Comparison of ENCODE assay signal across 23 cellular contexts in the genomic region with DNA sequence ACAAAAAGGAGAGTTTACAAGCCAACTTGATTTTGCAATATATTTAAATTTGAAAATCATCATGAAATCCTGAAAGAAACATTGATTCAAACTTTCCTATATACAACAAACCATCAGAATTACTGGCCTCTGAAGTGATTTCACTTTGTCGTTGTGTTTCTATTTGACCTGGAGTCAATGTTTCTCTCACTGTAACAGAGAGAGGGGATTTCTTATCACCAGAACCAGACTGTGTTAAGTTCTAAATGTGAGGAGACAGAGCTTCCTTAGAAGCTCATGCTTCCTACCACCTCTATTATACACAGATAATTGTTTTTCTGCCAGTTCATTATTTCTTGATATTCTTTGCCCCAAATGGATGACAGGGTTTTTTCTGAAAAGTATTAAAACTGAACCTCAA.
"Had no signal": no experiment of that assay in that cellular context is flagged by ENCODE, and none has a peak within 500 bp of the region (broad histone marks: within the 10 kb centered on the region; RNA-seq: fewer than 3 reads in every experiment).

No MANE protein-coding gene starts in this region.

- H3K9me3 Mint-ChIP-seq: activated naive CD4-positive, alpha-beta T cell treated with anti-CD3 and anti-CD28 coated beads, Interleukin-2, amount 50 U/mL, for 24 hours; brain; mesothelial cell of epicardium had no signal

- H3K9me3 ChIP-seq: pancreas, psoas muscle, right atrium auricular region, tibial artery had no signal

- H3K4me3 Mint-ChIP-seq: activated naive CD4-positive, alpha-beta T cell treated with anti-CD3 and anti-CD28 coated beads, Interleukin-2, amount 50 U/mL, for 24 hours; brain; mesothelial cell of epicardium; natural killer cell had no signal

- H3K36me3 Mint-ChIP-seq: activated naive CD4-positive, alpha-beta T cell treated with anti-CD3 and anti-CD28 coated beads, Interleukin-2, amount 50 U/mL, for 24 hours; brain; mesothelial cell of epicardium; natural killer cell had no signal

- H3K27ac Mint-ChIP-seq: activated naive CD4-positive, alpha-beta T cell treated with anti-CD3 and anti-CD28 coated beads, Interleukin-2, amount 50 U/mL, for 24 hours; mesothelial cell of epicardium; natural killer cell had no signal

- H3K27me3 Mint-ChIP-seq: brain had no signal

- FAIRE-seq: endometrium, pancreas had no signal

- H3K4me1 Mint-ChIP-seq: activated naive CD4-positive, alpha-beta T cell treated with anti-CD3 and anti-CD28 coated beads, Interleukin-2, amount 50 U/mL, for 24 hours; natural killer cell had no signal

- DNase-seq: activated CD4-positive, alpha-beta T cell treated with anti-CD3 and anti-CD28 coated beads for 1 hour; activated CD4-positive, alpha-beta T cell treated with anti-CD3 and anti-CD28 coated beads, Interleukin-2, amount 50 U/mL, for 1 hour; activated gamma-delta T cell treated with Interleukin-2 at 50 U/mL for 16 hours; activated T-cell treated with anti-CD3 and anti-CD28 coated beads, Interleukin-2, amount 50 U/mL, for 1 hour; aorta; erythroblast; foreskin melanocyte; hippocampal formation; left ventricle myocardium inferior; natural killer cell; pancreas; psoas muscle; stimulated activated CD4-positive, alpha-beta T cell treated with anti-CD3 and anti-CD28 coated beads, Interleukin-12 subunit alpha, Interleukin-12 subunit beta, amount 100 ng/mL, for 4 hours; stimulated activated CD4-positive, alpha-beta T cell treated with anti-CD3 and anti-CD28 coated beads, Interleukin-4, amount 100 ng/mL, for 4 hours; stimulated activated naive CD8-positive, alpha-beta T cell treated with anti-CD3 and anti-CD28 coated beads, Interleukin-15, Interleukin-2, amounts not matched to agents 100 U/mL and 50 U/mL, for 24 hours; substantia nigra; T-helper 9 cell; tibial artery had no signal

- H3K27ac ChIP-seq: left ventricle myocardium inferior, pancreas, psoas muscle, right atrium auricular region, tibial artery had no signal

- H3K4me3 ChIP-seq: left ventricle myocardium inferior, pancreas, psoas muscle, right atrium auricular region, tibial artery had no signal

- H3K27me3 ChIP-seq: pancreas, right atrium auricular region, tibial artery had no signal

- H3K4me1 ChIP-seq: left ventricle myocardium inferior, pancreas, psoas muscle, right atrium auricular region, tibial artery had no signal

- H3K36me3 ChIP-seq: left ventricle myocardium inferior, pancreas, right atrium auricular region, tibial artery had no signal

- ATAC-seq: natural killer cell; pancreas; psoas muscle; stimulated activated naive CD8-positive, alpha-beta T cell treated with anti-CD3 and anti-CD28 coated beads, Interleukin-15, Interleukin-2, amounts not matched to agents 100 U/mL and 50 U/mL, for 24 hours had no signal
